9 cellular contexts compared by ENCODE assay signal in the genomic region with DNA sequence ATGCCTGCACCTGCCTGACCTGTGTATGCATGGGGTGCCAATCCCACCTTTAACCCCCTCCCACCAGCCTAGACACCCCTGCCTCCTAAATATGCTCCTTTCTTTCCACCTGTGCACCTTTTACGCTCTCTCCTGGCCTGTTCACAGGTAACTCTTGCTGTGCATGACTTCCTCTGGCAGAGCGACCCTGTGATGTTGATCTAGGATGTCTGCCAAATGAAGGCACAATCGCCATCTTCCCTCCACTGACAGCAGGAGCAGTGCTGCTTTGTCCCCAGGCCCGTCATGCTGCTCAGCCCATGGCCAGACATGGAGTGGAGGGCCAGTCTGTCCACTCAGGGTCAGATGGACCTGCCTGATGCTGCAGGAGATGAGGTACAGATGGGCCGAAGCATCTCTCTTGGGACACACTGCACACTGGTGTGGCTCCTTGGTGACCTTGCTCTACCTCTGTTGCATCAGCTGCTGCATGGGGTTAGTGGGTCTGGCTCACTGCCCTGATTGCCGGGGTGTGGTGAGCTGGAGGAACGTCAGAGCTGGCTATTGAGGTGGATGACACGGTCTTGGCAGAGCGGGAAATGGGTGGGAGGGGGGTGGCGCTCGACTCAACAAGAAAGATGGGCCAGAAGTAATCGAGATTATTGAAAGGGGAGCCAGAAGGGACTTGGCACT.
DNase-seq lines count a peak whose midpoint lies in the region; ATAC-seq and TF ChIP-seq lines count a peak whose summit lies in the region.
"Had no signal": no experiment of that assay in that cellular context is flagged by ENCODE, and none has a peak within 500 bp of the region (broad histone marks: within the 10 kb centered on the region; RNA-seq: fewer than 3 reads in every experiment).

No MANE protein-coding gene starts in this region.

- H3K4me1 ChIP-seq in gastrocnemius medialis, result peaks cover 0 to 4% of the 10 kb centered on the region in 2 donors

- DNase-seq in GM04503 (ENCODE audit: low read depth) (peak; percentile 28), NCI-H748 (lab: John Stamatoyannopoulos, UW; ENCODE audit: unreplicated experiment) (peak; percentile 70), erythroblast (lab: John Stamatoyannopoulos, UW) (peak; percentile 97 to 98), gastrocnemius medialis (peak; percentile 32 to 59), UCSD-AML1 (lab: John Stamatoyannopoulos, UW; ENCODE audit: unreplicated experiment) (no peak), cerebellar nuclear complex (lab: John Stamatoyannopoulos, UW) (no peak), SIG-M5 (lab: John Stamatoyannopoulos, UW) (no peak), amniotic stem cell (lab: John Stamatoyannopoulos, UW) (no peak)
- DNase-seq: NCI-H1930 had no signal

- H3K36me3 ChIP-seq in gastrocnemius medialis, result no peaks in the 10 kb centered on the region

- H3K27ac ChIP-seq in gastrocnemius medialis, result no peak overlapping the region

- peak; percentile 38 to 44 for ATAC-seq in gastrocnemius medialis

- peak; percentile 52 for TF ChIP-seq POLR2A in erythroblast (IDR thresholded peaks at IDR 0.05; ENCODE audit: low read length)
- TF ChIP-seq POLR2A in gastrocnemius medialis (IDR thresholded peaks at IDR 0.05), result no peak

- no peak overlapping the region for H3K4me3 ChIP-seq in gastrocnemius medialis

- in situ Hi-C loops in gastrocnemius medialis (cut with MboI; ENCODE audit: low sequenced_read_pairs in 4 of 4), result no loop called here

- intact Hi-C loops in gastrocnemius medialis (cut with DNase I; ENCODE audit: low total_unique reads), result no loop called here

- H3K9me3 ChIP-seq in gastrocnemius medialis, result no peaks in the 10 kb centered on the region

- TF ChIP-seq CTCF in gastrocnemius medialis (IDR thresholded peaks at IDR 0.05 in 4 of 5, conservative IDR thresholded peaks at IDR 0.05 in 1 of 5), result no peak

- H3K27me3 ChIP-seq in gastrocnemius medialis, result no peaks in the 10 kb centered on the region

Comparison
In these comparisons a context has a peak if more than half of its experiments do, and no peak if none do; other contexts are left out.
1. DNase-seq: peak in GM04503 (single experiment), NCI-H748 (single experiment), erythroblast (2 of 2) and gastrocnemius medialis (2 of 2); none in UCSD-AML1 (single experiment), cerebellar nuclear complex (0 of 2), SIG-M5 (single experiment) and amniotic stem cell (single experiment).